20 cellular contexts compared by ENCODE assay signal in the genomic region with DNA sequence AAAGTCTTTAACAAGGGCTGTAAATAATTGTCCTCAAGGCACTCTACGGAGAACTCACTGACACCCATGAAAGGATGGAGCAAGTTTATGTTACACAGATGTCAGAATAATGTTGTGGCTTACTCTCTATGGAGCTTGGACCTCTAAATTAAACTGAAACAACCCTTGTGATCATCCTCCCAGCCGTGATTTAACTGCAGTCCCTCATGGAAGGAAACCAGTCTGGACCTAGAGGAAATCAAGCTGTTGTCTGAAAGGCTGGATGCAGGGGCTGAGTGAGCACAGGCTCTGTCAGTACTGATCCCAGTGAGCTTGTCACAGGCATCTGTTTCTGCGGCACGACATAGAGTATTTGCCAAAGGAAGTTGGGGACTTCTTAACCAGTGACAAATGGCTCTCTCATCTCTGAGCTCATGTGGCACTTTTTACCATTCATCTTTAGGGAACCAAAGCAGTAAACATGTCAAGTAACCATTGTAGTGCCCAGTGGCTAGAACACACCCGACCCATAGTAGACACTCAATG.
"Had no signal": no experiment of that assay in that cellular context is flagged by ENCODE, and none has a peak within 500 bp of the region (broad histone marks: within the 10 kb centered on the region; RNA-seq: fewer than 3 reads in every experiment).

No MANE protein-coding gene starts in this region.

- H3K36me3 ChIP-seq: neural progenitor cell, tibial artery, uterus had no signal

- H3K27ac Mint-ChIP-seq: activated B cell treated with CpG ODN at 0.5 μM for 24 hours; activated CD4-positive, alpha-beta memory T cell treated with anti-CD3 and anti-CD28 coated beads for 36 hours; activated CD4-positive, alpha-beta T cell treated with anti-CD3 and anti-CD28 coated beads for 36 hours; activated naive CD4-positive, alpha-beta T cell treated with anti-CD3 and anti-CD28 coated beads for 36 hours; activated naive CD8-positive, alpha-beta T cell treated with anti-CD3 and anti-CD28 coated beads, Interleukin-2, amount 10 ng/mL, durations not matched to agents 7 days and 5 days; activated T-cell treated with anti-CD3 and anti-CD28 coated beads, Interleukin-2, amount 50 U/mL, for 72 hours; neural progenitor cell; progenitor cell of endocrine pancreas; stimulated activated naive CD8-positive, alpha-beta T cell treated with anti-CD3 and anti-CD28 coated beads, Interleukin-15, amount 100 ng/mL, for 72 hours; T-cell had no signal

- H3K4me1 ChIP-seq: neural progenitor cell, tibial artery had no signal

- H3K27me3 ChIP-seq: neural progenitor cell, tibial artery, uterus had no signal

- H3K27me3 Mint-ChIP-seq: activated B cell treated with CpG ODN at 0.5 μM for 24 hours; activated CD4-positive, alpha-beta memory T cell treated with anti-CD3 and anti-CD28 coated beads for 36 hours; activated CD4-positive, alpha-beta T cell treated with anti-CD3 and anti-CD28 coated beads for 36 hours; activated naive CD8-positive, alpha-beta T cell treated with anti-CD3 and anti-CD28 coated beads, Interleukin-2, amount 10 ng/mL, durations not matched to agents 7 days and 5 days; naive B cell; stimulated activated naive CD8-positive, alpha-beta T cell treated with anti-CD3 and anti-CD28 coated beads, Interleukin-15, amount 100 ng/mL, for 72 hours; T-cell had no signal

- ATAC-seq: activated CD4-positive, alpha-beta T cell treated with anti-CD3 and anti-CD28 coated beads for 36 hours; activated T-cell treated with anti-CD3 and anti-CD28 coated beads, Interleukin-2, amount 50 U/mL, for 72 hours; SK-N-SH treated with all-trans-retinoic acid at 6 μM for 48 hours; stimulated activated naive CD8-positive, alpha-beta T cell treated with anti-CD3 and anti-CD28 coated beads, Interleukin-15, amount 100 ng/mL, for 72 hours had no signal

- H3K4me1 Mint-ChIP-seq: stimulated activated naive CD8-positive, alpha-beta T cell treated with anti-CD3 and anti-CD28 coated beads, Interleukin-15, amount 100 ng/mL, for 72 hours had no signal

- H3K9me3 ChIP-seq: tibial artery, uterus had no signal

- DNase-seq: activated B cell treated with CpG ODN at 0.5 μM for 24 hours; activated CD4-positive, alpha-beta memory T cell treated with anti-CD3 and anti-CD28 coated beads for 36 hours; activated CD4-positive, alpha-beta T cell treated with anti-CD3 and anti-CD28 coated beads for 36 hours; activated effector memory CD4-positive, alpha-beta T cell treated with Interleukin-2 at 50 U/mL for 16 hours; activated naive CD4-positive, alpha-beta T cell treated with anti-CD3 and anti-CD28 coated beads for 36 hours; activated naive CD8-positive, alpha-beta T cell treated with anti-CD3 and anti-CD28 coated beads, Interleukin-2, amount 10 ng/mL, durations not matched to agents 7 days and 5 days; activated T-cell treated with anti-CD3 and anti-CD28 coated beads, Interleukin-2, amount 50 U/mL, for 72 hours; cortex of kidney; foreskin fibroblast; mesendoderm; naive B cell; stimulated activated CD4-positive, alpha-beta T cell treated with anti-CD3 and anti-CD28 coated beads, Interleukin-1b, Interleukin-23, amount 100 ng/mL, for 48 hours; stimulated activated naive CD8-positive, alpha-beta T cell treated with anti-CD3 and anti-CD28 coated beads, Interleukin-15, amount 100 ng/mL, for 72 hours; T-cell; tibial artery; uterus had no signal

- H3K36me3 Mint-ChIP-seq: activated CD4-positive, alpha-beta memory T cell treated with anti-CD3 and anti-CD28 coated beads for 36 hours; activated naive CD8-positive, alpha-beta T cell treated with anti-CD3 and anti-CD28 coated beads, Interleukin-2, amount 10 ng/mL, durations not matched to agents 7 days and 5 days; naive B cell; neural progenitor cell; T-cell had no signal

- H3K4me3 Mint-ChIP-seq: activated B cell treated with CpG ODN at 0.5 μM for 24 hours; activated CD4-positive, alpha-beta memory T cell treated with anti-CD3 and anti-CD28 coated beads for 36 hours; activated CD4-positive, alpha-beta T cell treated with anti-CD3 and anti-CD28 coated beads for 36 hours; activated naive CD4-positive, alpha-beta T cell treated with anti-CD3 and anti-CD28 coated beads for 36 hours; activated naive CD8-positive, alpha-beta T cell treated with anti-CD3 and anti-CD28 coated beads, Interleukin-2, amount 10 ng/mL, durations not matched to agents 7 days and 5 days; activated T-cell treated with anti-CD3 and anti-CD28 coated beads, Interleukin-2, amount 50 U/mL, for 72 hours; neural progenitor cell; stimulated activated naive CD8-positive, alpha-beta T cell treated with anti-CD3 and anti-CD28 coated beads, Interleukin-15, amount 100 ng/mL, for 72 hours; T-cell had no signal

- H3K9me3 Mint-ChIP-seq: activated B cell treated with CpG ODN at 0.5 μM for 24 hours; activated CD4-positive, alpha-beta memory T cell treated with anti-CD3 and anti-CD28 coated beads for 36 hours; activated naive CD4-positive, alpha-beta T cell treated with anti-CD3 and anti-CD28 coated beads for 36 hours; activated T-cell treated with anti-CD3 and anti-CD28 coated beads, Interleukin-2, amount 50 U/mL, for 72 hours; neural progenitor cell; T-cell had no signal

- H3K27ac ChIP-seq: neural progenitor cell, tibial artery, uterus had no signal

- FAIRE-seq: endometrium had no signal

- H3K4me3 ChIP-seq: neural progenitor cell, tibial artery, uterus had no signal
